ENCODE assay signal across 22 cellular contexts in genomic region chr11:134864968-134865305, GRCh38.
"Had no signal": no experiment of that assay in that cellular context is flagged by ENCODE, and none has a peak within 500 bp of the region (broad histone marks: within the 10 kb centered on the region; RNA-seq: fewer than 3 reads in every experiment).

No MANE protein-coding gene starts in this region.

- H3K27ac ChIP-seq: RWPE1 had no signal

- ATAC-seq: Panc1, PC-3, T-cell had no signal

- DNase-seq: KBM-7; NCI-H1092; NCI-H1105 treated with DMSO at 0.1 percent for 48 hours; NCI-H1417 treated with DMSO at 0.1 percent for 48 hours; NCI-H146; NCI-H1694 treated with DMSO at 0.1 percent for 48 hours; NCI-H1930; NCI-H2081; NCI-H2107; NCI-H2171 treated with DMSO at 0.1 percent for 48 hours; NCI-H345; NCI-H446 treated with DMSO at 0.1 percent for 48 hours; NCI-H510A treated with DMSO at 0.1 percent for 48 hours; NCI-H526; NK-92 treated with Interleukin-12 subunit alpha and Interleukin-12 subunit beta, amount 100 ng/mL, for 24 hours; PC-3; SHP77; SK-N-SH; SW 1271; T-cell had no signal

- H3K9me3 ChIP-seq: SK-N-SH had no signal

- H3K4me2 ChIP-seq: SK-N-SH had no signal

- H3K9ac ChIP-seq: SK-N-SH had no signal
